1 cellular context compared by ENCODE assay signal in the genomic region with DNA sequence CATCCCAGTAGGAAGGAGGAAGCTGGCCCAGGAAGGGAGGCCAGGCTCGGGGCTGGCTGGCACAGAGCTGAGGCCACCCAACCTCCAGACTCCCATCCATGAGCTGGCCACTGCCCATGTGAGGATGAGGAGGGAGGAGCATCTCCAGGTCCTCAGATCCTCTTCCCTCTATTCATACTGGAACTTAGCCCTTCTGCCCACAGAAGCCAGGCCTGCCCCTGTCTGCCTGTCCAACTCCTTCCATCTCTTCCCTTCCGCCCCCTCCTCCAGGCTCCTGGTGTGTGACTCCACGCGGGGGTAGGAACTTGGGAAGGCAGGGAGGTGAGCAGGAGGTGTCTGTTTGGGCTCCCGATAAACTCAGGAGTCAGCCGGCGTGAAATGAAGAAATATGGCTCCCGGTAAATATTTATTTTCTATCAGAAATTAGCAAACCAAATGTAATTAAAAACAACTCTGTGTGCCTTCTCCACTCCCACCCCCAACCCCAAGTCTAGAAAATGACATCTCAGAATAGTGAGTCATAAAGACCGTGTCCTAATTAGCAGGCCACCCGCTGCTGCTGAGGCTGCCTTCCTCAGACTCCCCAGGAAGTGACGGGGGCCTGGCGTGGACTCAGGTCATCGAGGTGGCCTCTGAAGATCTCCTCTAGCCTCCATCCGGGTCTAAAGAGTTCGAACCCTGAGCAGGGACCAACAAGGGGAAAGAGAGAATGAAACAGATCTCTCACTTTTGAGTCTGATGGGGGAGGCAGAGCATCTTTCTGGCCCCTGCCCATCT.
A peak's percentile ranks its signal among the peaks of the same experiment; 100 is the strongest.
TF ChIP-seq lines count a peak whose summit lies in the region.

No MANE protein-coding gene starts in this region.

TF ChIP-seq in HCT116, 20 proteins besides CTCF, POLR2A, EP300 and RAD21 (continued from another document):
- TF ChIP-seq, protein P1, sequence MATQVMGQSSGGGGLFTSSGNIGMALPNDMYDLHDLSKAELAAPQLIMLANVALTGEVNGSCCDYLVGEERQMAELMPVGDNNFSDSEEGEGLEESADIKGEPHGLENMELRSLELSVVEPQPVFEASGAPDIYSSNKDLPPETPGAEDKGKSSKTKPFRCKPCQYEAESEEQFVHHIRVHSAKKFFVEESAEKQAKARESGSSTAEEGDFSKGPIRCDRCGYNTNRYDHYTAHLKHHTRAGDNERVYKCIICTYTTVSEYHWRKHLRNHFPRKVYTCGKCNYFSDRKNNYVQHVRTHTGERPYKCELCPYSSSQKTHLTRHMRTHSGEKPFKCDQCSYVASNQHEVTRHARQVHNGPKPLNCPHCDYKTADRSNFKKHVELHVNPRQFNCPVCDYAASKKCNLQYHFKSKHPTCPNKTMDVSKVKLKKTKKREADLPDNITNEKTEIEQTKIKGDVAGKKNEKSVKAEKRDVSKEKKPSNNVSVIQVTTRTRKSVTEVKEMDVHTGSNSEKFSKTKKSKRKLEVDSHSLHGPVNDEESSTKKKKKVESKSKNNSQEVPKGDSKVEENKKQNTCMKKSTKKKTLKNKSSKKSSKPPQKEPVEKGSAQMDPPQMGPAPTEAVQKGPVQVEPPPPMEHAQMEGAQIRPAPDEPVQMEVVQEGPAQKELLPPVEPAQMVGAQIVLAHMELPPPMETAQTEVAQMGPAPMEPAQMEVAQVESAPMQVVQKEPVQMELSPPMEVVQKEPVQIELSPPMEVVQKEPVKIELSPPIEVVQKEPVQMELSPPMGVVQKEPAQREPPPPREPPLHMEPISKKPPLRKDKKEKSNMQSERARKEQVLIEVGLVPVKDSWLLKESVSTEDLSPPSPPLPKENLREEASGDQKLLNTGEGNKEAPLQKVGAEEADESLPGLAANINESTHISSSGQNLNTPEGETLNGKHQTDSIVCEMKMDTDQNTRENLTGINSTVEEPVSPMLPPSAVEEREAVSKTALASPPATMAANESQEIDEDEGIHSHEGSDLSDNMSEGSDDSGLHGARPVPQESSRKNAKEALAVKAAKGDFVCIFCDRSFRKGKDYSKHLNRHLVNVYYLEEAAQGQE (IDR thresholded peaks at IDR 0.05; ENCODE audit: low read depth), result no peak
- TF ChIP-seq, protein P2, sequence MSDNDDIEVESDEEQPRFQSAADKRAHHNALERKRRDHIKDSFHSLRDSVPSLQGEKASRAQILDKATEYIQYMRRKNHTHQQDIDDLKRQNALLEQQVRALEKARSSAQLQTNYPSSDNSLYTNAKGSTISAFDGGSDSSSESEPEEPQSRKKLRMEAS (IDR thresholded peaks at IDR 0.05), result peak; percentile 24; the same call in 1 of the 2 replicates
- TF ChIP-seq EGR1 (IDR thresholded peaks at IDR 0.05; ENCODE audit: low read depth), result peak; percentile 65; the same call in 1 of the 2 replicates
- TF ChIP-seq FOSL1 (IDR thresholded peaks at IDR 0.05; ENCODE audit: low read depth), result peak; percentile 79
- TF ChIP-seq, protein P3, sequence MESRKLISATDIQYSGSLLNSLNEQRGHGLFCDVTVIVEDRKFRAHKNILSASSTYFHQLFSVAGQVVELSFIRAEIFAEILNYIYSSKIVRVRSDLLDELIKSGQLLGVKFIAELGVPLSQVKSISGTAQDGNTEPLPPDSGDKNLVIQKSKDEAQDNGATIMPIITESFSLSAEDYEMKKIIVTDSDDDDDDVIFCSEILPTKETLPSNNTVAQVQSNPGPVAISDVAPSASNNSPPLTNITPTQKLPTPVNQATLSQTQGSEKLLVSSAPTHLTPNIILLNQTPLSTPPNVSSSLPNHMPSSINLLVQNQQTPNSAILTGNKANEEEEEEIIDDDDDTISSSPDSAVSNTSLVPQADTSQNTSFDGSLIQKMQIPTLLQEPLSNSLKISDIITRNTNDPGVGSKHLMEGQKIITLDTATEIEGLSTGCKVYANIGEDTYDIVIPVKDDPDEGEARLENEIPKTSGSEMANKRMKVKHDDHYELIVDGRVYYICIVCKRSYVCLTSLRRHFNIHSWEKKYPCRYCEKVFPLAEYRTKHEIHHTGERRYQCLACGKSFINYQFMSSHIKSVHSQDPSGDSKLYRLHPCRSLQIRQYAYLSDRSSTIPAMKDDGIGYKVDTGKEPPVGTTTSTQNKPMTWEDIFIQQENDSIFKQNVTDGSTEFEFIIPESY (IDR thresholded peaks at IDR 0.05; ENCODE audit: extremely low read depth, insufficient replicate concordance, low read length), result no peak
- TF ChIP-seq, protein P4, sequence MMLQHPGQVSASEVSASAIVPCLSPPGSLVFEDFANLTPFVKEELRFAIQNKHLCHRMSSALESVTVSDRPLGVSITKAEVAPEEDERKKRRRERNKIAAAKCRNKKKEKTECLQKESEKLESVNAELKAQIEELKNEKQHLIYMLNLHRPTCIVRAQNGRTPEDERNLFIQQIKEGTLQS (IDR thresholded peaks at IDR 0.05), result no peak
- peak; percentile 44 for TF ChIP-seq TCF7L2 (IDR thresholded peaks at IDR 0.05; ENCODE audit: borderline replicate concordance, extremely low read depth, insufficient read depth, insufficient read length)
- TF ChIP-seq CEBPB (IDR thresholded peaks at IDR 0.05; ENCODE audit: low read depth), result no peak
- peak; percentile 63 for TF ChIP-seq JUND (IDR thresholded peaks at IDR 0.05)
- TF ChIP-seq ZNF274 (IDR thresholded peaks at IDR 0.05; ENCODE audit: low read depth, low read length), result no peak
